ENCODE assay signal across 1 cellular context in genomic region chr6:43511824-43512415, GRCh38.
TF ChIP-seq lines count a peak whose summit lies in the region.

No MANE protein-coding gene starts in this region.

TF ChIP-seq in GM12878, 131 proteins besides CTCF, POLR2A, EP300 and RAD21:
- TF ChIP-seq E2F8 (IDR thresholded peaks at IDR 0.05; ENCODE audit: low read depth, partially characterized antibody) = no peak
- TF ChIP-seq ETV6 (conservative IDR thresholded peaks at IDR 0.05 in 1 of 2, IDR thresholded peaks at IDR 0.05 in 1 of 2; ENCODE audit: borderline replicate concordance in 1 of 2, low read depth in 1 of 2) = no peak
- TF ChIP-seq MTA2 (IDR thresholded peaks at IDR 0.05; ENCODE audit: low read depth) = no peak
- no peak for TF ChIP-seq POLR2AphosphoS5 (IDR thresholded peaks at IDR 0.05; ENCODE audit: low read length)
- no peak for TF ChIP-seq FOXK2 (IDR thresholded peaks at IDR 0.05)
- no peak for TF ChIP-seq GABPA (IDR thresholded peaks at IDR 0.05; ENCODE audit: low read depth)
- TF ChIP-seq BRCA1 (IDR thresholded peaks at IDR 0.05; ENCODE audit: low read depth, low read length) = no peak
- TF ChIP-seq ZZZ3 (IDR thresholded peaks at IDR 0.05; ENCODE audit: control insufficient read depth, insufficient read length, low read depth) = no peak
- TF ChIP-seq, protein P1, sequence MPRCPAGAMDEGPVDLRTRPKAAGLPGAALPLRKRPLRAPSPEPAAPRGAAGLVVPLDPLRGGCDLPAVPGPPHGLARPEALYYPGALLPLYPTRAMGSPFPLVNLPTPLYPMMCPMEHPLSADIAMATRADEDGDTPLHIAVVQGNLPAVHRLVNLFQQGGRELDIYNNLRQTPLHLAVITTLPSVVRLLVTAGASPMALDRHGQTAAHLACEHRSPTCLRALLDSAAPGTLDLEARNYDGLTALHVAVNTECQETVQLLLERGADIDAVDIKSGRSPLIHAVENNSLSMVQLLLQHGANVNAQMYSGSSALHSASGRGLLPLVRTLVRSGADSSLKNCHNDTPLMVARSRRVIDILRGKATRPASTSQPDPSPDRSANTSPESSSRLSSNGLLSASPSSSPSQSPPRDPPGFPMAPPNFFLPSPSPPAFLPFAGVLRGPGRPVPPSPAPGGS (IDR thresholded peaks at IDR 0.05; ENCODE audit: borderline replicate concordance, insufficient read depth, low read depth, low read length, poor library complexity, severe bottlenecking) = no peak
- no peak for TF ChIP-seq DPF2 (IDR thresholded peaks at IDR 0.05)
- no peak for TF ChIP-seq BCL11A (IDR thresholded peaks at IDR 0.05; ENCODE audit: low read depth, low read length)
- no peak for TF ChIP-seq HDGF (IDR thresholded peaks at IDR 0.05)
- TF ChIP-seq CEBPZ (IDR thresholded peaks at IDR 0.05; ENCODE audit: low read depth, low read length) = no peak
- TF ChIP-seq, protein P2, sequence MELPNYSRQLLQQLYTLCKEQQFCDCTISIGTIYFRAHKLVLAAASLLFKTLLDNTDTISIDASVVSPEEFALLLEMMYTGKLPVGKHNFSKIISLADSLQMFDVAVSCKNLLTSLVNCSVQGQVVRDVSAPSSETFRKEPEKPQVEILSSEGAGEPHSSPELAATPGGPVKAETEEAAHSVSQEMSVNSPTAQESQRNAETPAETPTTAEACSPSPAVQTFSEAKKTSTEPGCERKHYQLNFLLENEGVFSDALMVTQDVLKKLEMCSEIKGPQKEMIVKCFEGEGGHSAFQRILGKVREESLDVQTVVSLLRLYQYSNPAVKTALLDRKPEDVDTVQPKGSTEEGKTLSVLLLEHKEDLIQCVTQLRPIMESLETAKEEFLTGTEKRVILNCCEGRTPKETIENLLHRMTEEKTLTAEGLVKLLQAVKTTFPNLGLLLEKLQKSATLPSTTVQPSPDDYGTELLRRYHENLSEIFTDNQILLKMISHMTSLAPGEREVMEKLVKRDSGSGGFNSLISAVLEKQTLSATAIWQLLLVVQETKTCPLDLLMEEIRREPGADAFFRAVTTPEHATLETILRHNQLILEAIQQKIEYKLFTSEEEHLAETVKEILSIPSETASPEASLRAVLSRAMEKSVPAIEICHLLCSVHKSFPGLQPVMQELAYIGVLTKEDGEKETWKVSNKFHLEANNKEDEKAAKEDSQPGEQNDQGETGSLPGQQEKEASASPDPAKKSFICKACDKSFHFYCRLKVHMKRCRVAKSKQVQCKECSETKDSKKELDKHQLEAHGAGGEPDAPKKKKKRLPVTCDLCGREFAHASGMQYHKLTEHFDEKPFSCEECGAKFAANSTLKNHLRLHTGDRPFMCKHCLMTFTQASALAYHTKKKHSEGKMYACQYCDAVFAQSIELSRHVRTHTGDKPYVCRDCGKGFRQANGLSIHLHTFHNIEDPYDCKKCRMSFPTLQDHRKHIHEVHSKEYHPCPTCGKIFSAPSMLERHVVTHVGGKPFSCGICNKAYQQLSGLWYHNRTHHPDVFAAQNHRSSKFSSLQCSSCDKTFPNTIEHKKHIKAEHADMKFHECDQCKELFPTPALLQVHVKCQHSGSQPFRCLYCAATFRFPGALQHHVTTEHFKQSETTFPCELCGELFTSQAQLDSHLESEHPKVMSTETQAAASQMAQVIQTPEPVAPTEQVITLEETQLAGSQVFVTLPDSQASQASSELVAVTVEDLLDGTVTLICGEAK (IDR thresholded peaks at IDR 0.05; ENCODE audit: borderline replicate concordance) = no peak
- no peak for TF ChIP-seq CUX1 (IDR thresholded peaks at IDR 0.05; ENCODE audit: insufficient replicate concordance, low read depth, low read length)
- TF ChIP-seq STAT3 (IDR thresholded peaks at IDR 0.05; ENCODE audit: low read depth, low read length) = no peak
